In the genomic region with DNA sequence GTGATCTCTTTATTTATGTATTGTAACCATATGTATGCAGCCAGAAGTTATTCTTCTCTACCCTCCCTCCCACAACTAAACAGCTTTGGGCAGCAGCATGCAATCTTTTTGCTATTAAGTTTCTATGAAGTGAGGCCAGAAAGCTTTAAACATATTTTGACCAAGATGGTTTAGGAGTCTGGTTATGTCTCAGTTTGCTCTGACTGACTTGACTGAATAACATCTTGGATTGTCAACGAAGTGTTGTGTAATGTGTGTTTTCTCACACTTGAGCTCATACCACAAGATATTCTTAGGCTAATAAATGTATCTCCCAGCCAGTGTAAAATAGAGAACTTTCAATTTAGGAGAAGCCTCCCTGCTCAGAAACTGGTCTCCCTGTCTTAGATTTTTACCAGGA, we compare ENCODE assay signal across 21 cellular contexts.
"Had no signal": no experiment of that assay in that cellular context is flagged by ENCODE, and none has a peak within 500 bp of the region (broad histone marks: within the 10 kb centered on the region; RNA-seq: fewer than 3 reads in every experiment).

No MANE protein-coding gene starts in this region.

- H3K36me3 ChIP-seq: MG63, Peyer's patch, SJSA1 had no signal

- H3K4me1 ChIP-seq: Peyer's patch, SJSA1 had no signal

- H3K4me3 ChIP-seq: MG63, Peyer's patch, SJSA1 had no signal

- H3K27me3 ChIP-seq: MG63, Peyer's patch, SJSA1 had no signal

- H3K9me3 ChIP-seq: MG63, Peyer's patch, SJSA1 had no signal

- ATAC-seq: activated CD4-positive, alpha-beta T cell treated with anti-CD3 and anti-CD28 coated beads for 36 hours; activated T-helper 17 cell treated with anti-CD3 and anti-CD28 coated beads, Interleukin-2, amount 50 U/mL, for 72 hours; T-helper 17 cell had no signal

- DNase-seq: activated CD4-positive, alpha-beta memory T cell treated with anti-CD3 and anti-CD28 coated beads, Interleukin-2, amount 10 ng/mL, durations not matched to agents 7 days and 5 days; activated CD4-positive, alpha-beta T cell treated with anti-CD3 and anti-CD28 coated beads for 36 hours; activated CD4-positive, alpha-beta T cell treated with anti-CD3 and anti-CD28 coated beads, Interleukin-2, amount 50 U/mL, for 1 hour; activated gamma-delta T cell; activated naive CD4-positive, alpha-beta T cell treated with anti-CD3 and anti-CD28 coated beads for 36 hours; activated T-cell treated with anti-CD3 and anti-CD28 coated beads for 4 hours; activated T-cell treated with anti-CD3 and anti-CD28 coated beads, Interleukin-2, amount 50 U/mL, for 48 hours; anterior cingulate cortex; cerebellar nuclear complex; MG63; NCI-H1092 treated with DMSO at 0.1 percent for 48 hours; NCI-H1436; NCI-H187; NCI-H2081; NCI-H510A treated with DMSO at 0.1 percent for 48 hours; Peyer's patch; Right ventricle myocardium superior; T-helper 17 cell; T-helper 9 cell had no signal
